16 cellular contexts compared by ENCODE assay signal in genomic region chr16:4133897-4134372, GRCh38. TPM values are rescaled to one million over a fixed set of nuclear protein-coding genes. Genes with fewer than 3 reads are reported as not detected.
DNase-seq lines count a peak whose midpoint lies in the region; ATAC-seq and TF ChIP-seq lines count a peak whose summit lies in the region.
"Had no signal": no experiment of that assay in that cellular context is flagged by ENCODE, and none has a peak within 500 bp of the region (broad histone marks: within the 10 kb centered on the region; RNA-seq: fewer than 3 reads in every experiment).

No MANE protein-coding gene starts in this region.

- DNase-seq in H7 = peak; percentile 59
- DNase-seq in RWPE1 (ENCODE audit: low spot score) = no peak
- DNase-seq in iPS-NIHi11 (ENCODE audit: low spot score) = peak; percentile 57
- DNase-seq in type B pancreatic cell (ENCODE audit: extremely low spot score, unreplicated experiment) = no peak
- DNase-seq in effector CD8-positive, alpha-beta T cell (lab: John Stamatoyannopoulos, UW) = no peak
- DNase-seq: BE2C; CD4-positive, alpha-beta memory T cell; DMS153; DMS79 treated with DMSO at 0.1 percent for 48 hours; EL; GDM1; KBM-7 had no signal

- H3K27ac ChIP-seq in RWPE1 = peak overlapping the region; percentile 53; the same call in 1 of the 2 replicates
- H3K27ac ChIP-seq: A549, C4-2B had no signal

- no peak overlapping the region for H3K4me3 Mint-ChIP-seq in type B pancreatic cell
- H3K4me3 Mint-ChIP-seq: CD4-positive, alpha-beta memory T cell had no signal

- peaks cover 8% of the 10 kb centered on the region for H3K4me1 Mint-ChIP-seq in type B pancreatic cell (ENCODE audit: unreplicated experiment)

- H3K27ac Mint-ChIP-seq in type B pancreatic cell = peak overlapping the region; percentile 10
- H3K27ac Mint-ChIP-seq: CD4-positive, alpha-beta memory T cell had no signal

- peaks cover 17% of the 10 kb centered on the region for H3K27me3 ChIP-seq in H7 (ENCODE audit: control insufficient read depth, insufficient read depth, low read length)
- H3K27me3 ChIP-seq: BE2C had no signal

- H3K27me3 Mint-ChIP-seq in type B pancreatic cell = no peaks in the 10 kb centered on the region

- H3K9me3 Mint-ChIP-seq in type B pancreatic cell = peaks cover 5% of the 10 kb centered on the region
- H3K9me3 Mint-ChIP-seq: CD4-positive, alpha-beta memory T cell had no signal

- no peaks in the 10 kb centered on the region for H3K36me3 ChIP-seq in H7 (replicated peaks; ENCODE audit: control insufficient read depth, insufficient read depth, low read length)
- H3K36me3 ChIP-seq: BE2C had no signal

- no peaks in the 10 kb centered on the region for H3K36me3 Mint-ChIP-seq in type B pancreatic cell
- H3K36me3 Mint-ChIP-seq: CD4-positive, alpha-beta memory T cell had no signal

- POLR2A ChIA-PET in RWPE1 (lab: Yijun Ruan, JAX; ENCODE audit: low non-redundant PET) = no interaction called here

- CTCF ChIA-PET in RWPE1 (lab: Yijun Ruan, JAX) = interaction anchor here (1.0 kb wide), 1 partner anchor 151 kb away, joined by 3 read pairs; no protein-coding TSS in a partner anchor

- TF ChIP-seq CTCF in RWPE1 (conservative IDR thresholded peaks at IDR 0.05; ENCODE audit: low read depth) (no peak), type B pancreatic cell (conservative IDR thresholded peaks at IDR 0.05) (no peak)

- no peak for ATAC-seq in HG02610 (IDR thresholded peaks at IDR 0.05; ENCODE audit: unreplicated experiment)
- no peak for ATAC-seq in HG03432 (IDR thresholded peaks at IDR 0.05; ENCODE audit: unreplicated experiment)
- ATAC-seq: A549 had no signal

- H3K4me3 ChIP-seq in H7 (ENCODE audit: insufficient read depth, low read depth, low read length) = no peak overlapping the region
- H3K4me3 ChIP-seq: A549 had no signal

RNA-seq across cellular contexts. Expression of gene ADCY9, which starts 17.7 kb away (rescaled TPM):
- total RNA-seq in H7 (2014; rRNA removed; shearing (Covaris generic)) = 6.0 and 6.5 TPM in 2 replicates
- 13.9 and 17.0 TPM in 2 replicates for total RNA-seq in type B pancreatic cell (ENCODE audit: low replicate concordance)

Comparison
In these comparisons a context has a peak if more than half of its experiments do, and no peak if none do; other contexts are left out.
1. DNase-seq: peak in H7 (single experiment) and iPS-NIHi11 (single experiment); none in RWPE1 (single experiment), type B pancreatic cell (single experiment) and effector CD8-positive, alpha-beta T cell (single experiment).